Comparison of ENCODE assay signal across 28 cellular contexts in the genomic region with DNA sequence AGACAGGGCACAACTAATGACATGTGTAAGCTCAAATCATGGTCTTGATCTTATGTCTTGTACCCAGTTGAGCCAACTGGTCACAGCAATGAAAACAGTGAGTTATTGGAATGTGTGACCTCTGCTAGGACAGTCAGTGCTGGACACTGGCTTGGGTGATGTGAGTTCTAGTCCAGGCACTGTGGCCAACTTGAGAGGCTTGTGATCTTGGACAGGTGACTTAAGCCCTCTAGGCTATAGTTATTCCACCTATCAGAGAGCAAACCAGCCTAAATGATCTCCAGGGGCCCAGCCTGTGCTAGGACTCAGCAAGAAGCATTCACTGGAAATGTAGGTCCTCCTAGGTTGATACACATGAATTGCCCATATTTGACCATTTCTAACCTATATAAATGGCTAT. TPM values are rescaled to one million over a fixed set of nuclear protein-coding genes. Genes with fewer than 3 reads are reported as not detected.
"Had no signal": no experiment of that assay in that cellular context is flagged by ENCODE, and none has a peak within 500 bp of the region (broad histone marks: within the 10 kb centered on the region; RNA-seq: fewer than 3 reads in every experiment).

No MANE protein-coding gene starts in this region.

- H3K27ac Mint-ChIP-seq: activated B cell treated with CpG ODN at 0.5 μM for 24 hours; activated CD4-positive, alpha-beta T cell treated with anti-CD3 and anti-CD28 coated beads, Interleukin-2, amount 10 ng/mL, durations not matched to agents 24 days and 14 days; activated naive CD4-positive, alpha-beta T cell treated with anti-CD3 and anti-CD28 coated beads for 36 hours; activated naive CD8-positive, alpha-beta T cell treated with anti-CD3 and anti-CD28 coated beads for 36 hours; activated T-cell treated with anti-CD3 and anti-CD28 coated beads, Interleukin-2, amount 50 U/mL, for 24 hours; activated T-helper 1 cell treated with anti-CD3 and anti-CD28 coated beads, Interleukin-12 subunit alpha, Interleukin-12 subunit beta, Interleukin-2, Interleukin-4 antibody, amounts not matched to agents 30 ng/mL and 10 ng/mL and 1 ng/mL, durations not matched to agents 14 hours and 24 hours and 36 hours; T-cell had no signal

- H3K27me3 ChIP-seq: brain microvascular endothelial cell, cardiac muscle cell, MG63 had no signal

- H3K9me3 ChIP-seq: MG63 had no signal

- H3K36me3 ChIP-seq: brain microvascular endothelial cell, cardiac muscle cell, MG63 had no signal

- H3K9me3 Mint-ChIP-seq: activated B cell treated with CpG ODN at 0.5 μM for 24 hours; activated CD4-positive, alpha-beta T cell treated with anti-CD3 and anti-CD28 coated beads, Interleukin-2, amount 10 ng/mL, durations not matched to agents 24 days and 14 days; activated naive CD4-positive, alpha-beta T cell treated with anti-CD3 and anti-CD28 coated beads for 36 hours; activated naive CD8-positive, alpha-beta T cell treated with anti-CD3 and anti-CD28 coated beads for 36 hours; activated T-cell treated with anti-CD3 and anti-CD28 coated beads, Interleukin-2, amount 50 U/mL, for 24 hours; activated T-helper 1 cell treated with anti-CD3 and anti-CD28 coated beads, Interleukin-12 subunit alpha, Interleukin-12 subunit beta, Interleukin-2, Interleukin-4 antibody, amounts not matched to agents 30 ng/mL and 10 ng/mL and 1 ng/mL, durations not matched to agents 14 hours and 24 hours and 36 hours; T-cell had no signal

- H3K36me3 Mint-ChIP-seq: activated naive CD8-positive, alpha-beta T cell treated with anti-CD3 and anti-CD28 coated beads for 36 hours; T-cell had no signal

- DNase-seq: activated B cell treated with CpG ODN at 0.5 μM for 24 hours; activated CD4-positive, alpha-beta T cell treated with anti-CD3 and anti-CD28 coated beads for 1 hour; activated CD4-positive, alpha-beta T cell treated with anti-CD3 and anti-CD28 coated beads, Interleukin-2, amount 10 ng/mL, durations not matched to agents 24 days and 14 days; activated CD4-positive, alpha-beta T cell treated with anti-CD3 and anti-CD28 coated beads, Interleukin-2, amount 50 U/mL, for 48 hours; activated gamma-delta T cell; activated naive CD4-positive, alpha-beta T cell treated with anti-CD3 and anti-CD28 coated beads for 36 hours; activated naive CD8-positive, alpha-beta T cell treated with anti-CD3 and anti-CD28 coated beads for 36 hours; activated T-cell treated with anti-CD3 and anti-CD28 coated beads, Interleukin-2, amount 50 U/mL, for 24 hours; brain microvascular endothelial cell; MG63; MV-4-11; NCI-H1092 treated with DMSO at 0.1 percent for 48 hours; NCI-H1417 treated with DMSO at 0.1 percent for 48 hours; NCI-H1694; NCI-H2029 treated with DMSO at 0.1 percent for 48 hours; NCI-H345; NCI-H510A; NCI-H526 treated with DMSO at 0.1 percent for 48 hours; NCI-H82; SIG-M5; T-cell; T-helper 2 cell; T1000 had no signal

- FAIRE-seq: TTC549 had no signal

- H3K4me3 ChIP-seq: cardiac muscle cell, MG63 had no signal

- H3K4me3 Mint-ChIP-seq: activated B cell treated with CpG ODN at 0.5 μM for 24 hours; activated CD4-positive, alpha-beta T cell treated with anti-CD3 and anti-CD28 coated beads, Interleukin-2, amount 10 ng/mL, durations not matched to agents 24 days and 14 days; activated naive CD4-positive, alpha-beta T cell treated with anti-CD3 and anti-CD28 coated beads for 36 hours; activated naive CD8-positive, alpha-beta T cell treated with anti-CD3 and anti-CD28 coated beads for 36 hours; activated T-cell treated with anti-CD3 and anti-CD28 coated beads, Interleukin-2, amount 50 U/mL, for 24 hours; activated T-helper 1 cell treated with anti-CD3 and anti-CD28 coated beads, Interleukin-12 subunit alpha, Interleukin-12 subunit beta, Interleukin-2, Interleukin-4 antibody, amounts not matched to agents 30 ng/mL and 10 ng/mL and 1 ng/mL, durations not matched to agents 14 hours and 24 hours and 36 hours; T-cell had no signal

- H3K27ac ChIP-seq: brain microvascular endothelial cell, cardiac muscle cell had no signal

RNA-seq across cellular contexts. Expression of a gene that starts 1.1 kb away (rescaled TPM):
- total RNA-seq: activated B cell treated with CpG ODN at 0.5 μM for 24 hours; activated CD4-positive, alpha-beta T cell treated with anti-CD3 and anti-CD28 coated beads, Interleukin-2, amount 10 ng/mL, durations not matched to agents 24 days and 14 days; activated naive CD4-positive, alpha-beta T cell treated with anti-CD3 and anti-CD28 coated beads for 36 hours; activated naive CD8-positive, alpha-beta T cell treated with anti-CD3 and anti-CD28 coated beads for 36 hours; activated T-helper 1 cell treated with anti-CD3 and anti-CD28 coated beads, Interleukin-12 subunit alpha, Interleukin-12 subunit beta, Interleukin-2, Interleukin-4 antibody, amounts not matched to agents 30 ng/mL and 10 ng/mL and 1 ng/mL, durations not matched to agents 14 hours and 24 hours and 36 hours; OCI-LY7; RPMI7951 had no signal

RNA-seq across cellular contexts. Expression of a gene that starts 58.8 kb away (rescaled TPM):
- total RNA-seq: activated B cell treated with CpG ODN at 0.5 μM for 24 hours; activated CD4-positive, alpha-beta T cell treated with anti-CD3 and anti-CD28 coated beads, Interleukin-2, amount 10 ng/mL, durations not matched to agents 24 days and 14 days; activated naive CD4-positive, alpha-beta T cell treated with anti-CD3 and anti-CD28 coated beads for 36 hours; activated naive CD8-positive, alpha-beta T cell treated with anti-CD3 and anti-CD28 coated beads for 36 hours; activated T-helper 1 cell treated with anti-CD3 and anti-CD28 coated beads, Interleukin-12 subunit alpha, Interleukin-12 subunit beta, Interleukin-2, Interleukin-4 antibody, amounts not matched to agents 30 ng/mL and 10 ng/mL and 1 ng/mL, durations not matched to agents 14 hours and 24 hours and 36 hours; cardiac muscle cell; OCI-LY7; RPMI7951; T-cell had no signal
- polyA plus RNA-seq: cardiac muscle cell had no signal
